In the genomic region with DNA sequence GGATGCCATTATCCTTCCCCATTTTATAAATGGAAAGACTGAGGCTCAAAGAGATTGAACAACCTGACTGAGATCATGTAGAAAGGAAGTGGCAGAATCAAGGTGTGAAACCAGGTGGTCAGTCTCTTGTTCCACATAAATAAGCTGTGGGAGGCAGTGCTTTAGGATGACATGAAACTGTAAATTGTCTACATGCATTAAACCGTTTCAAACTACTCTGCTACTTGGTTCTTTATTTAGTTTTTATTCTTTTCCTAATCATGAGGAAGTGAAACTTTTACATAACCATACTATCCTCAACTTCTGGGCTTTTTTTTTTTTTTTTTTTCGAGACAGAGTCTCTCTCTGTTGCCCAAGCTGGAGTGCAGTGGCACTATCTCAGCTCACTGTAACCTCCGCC, we compare ENCODE assay signal across 22 cellular contexts. TPM values are rescaled to one million over a fixed set of nuclear protein-coding genes. Genes with fewer than 3 reads are reported as not detected.
DNase-seq lines count a peak whose midpoint lies in the region; ATAC-seq and TF ChIP-seq lines count a peak whose summit lies in the region.
"Had no signal": no experiment of that assay in that cellular context is flagged by ENCODE, and none has a peak within 500 bp of the region (broad histone marks: within the 10 kb centered on the region; RNA-seq: fewer than 3 reads in every experiment).

No MANE protein-coding gene starts in this region.

- peak; percentile 13 for DNase-seq in NAMALWA (ENCODE audit: low spot score)
- DNase-seq in ovary: no peak
- no peak for DNase-seq in natural killer cell
- DNase-seq: activated B cell treated with CpG ODN at 0.5 μM for 24 hours; activated CD8-positive, alpha-beta memory T cell treated with anti-CD3 and anti-CD28 coated beads for 24 hours; activated naive CD8-positive, alpha-beta T cell treated with anti-CD3 and anti-CD28 coated beads, Interleukin-2, amount 10 ng/mL, durations not matched to agents 7 days and 5 days; cortex of kidney; DMS 273 treated with DMSO at 0.1 percent for 48 hours; mucosa of descending colon; NCI-H187 treated with DMSO at 0.1 percent for 48 hours; NCI-H446 had no signal

- H3K27ac ChIP-seq in BLaER1 (no peak overlapping the region), ovary (no peak overlapping the region)
- H3K27ac ChIP-seq: neutrophil, tibial nerve had no signal

- ATAC-seq in GM18868 (IDR thresholded peaks at IDR 0.05; ENCODE audit: unreplicated experiment) (peak; percentile 59), HG02885 (IDR thresholded peaks at IDR 0.05; ENCODE audit: poor library complexity, unreplicated experiment) (peak; percentile 51), HG03139 (IDR thresholded peaks at IDR 0.05; ENCODE audit: unreplicated experiment) (no peak), natural killer cell (no peak), HG03095 (IDR thresholded peaks at IDR 0.05; ENCODE audit: unreplicated experiment) (no peak)
- ATAC-seq: HCT116; mucosa of descending colon; stimulated activated effector memory CD8-positive, alpha-beta T cell treated with anti-CD3 and anti-CD28 coated beads, Interleukin-12 subunit alpha, Interleukin-12 subunit beta, amount 100 ng/mL, for 72 hours had no signal

- no peaks in the 10 kb centered on the region for H3K4me1 Mint-ChIP-seq in natural killer cell
- H3K4me1 Mint-ChIP-seq: activated naive CD8-positive, alpha-beta T cell treated with anti-CD3 and anti-CD28 coated beads, Interleukin-2, amount 10 ng/mL, durations not matched to agents 7 days and 5 days; stimulated activated effector memory CD8-positive, alpha-beta T cell treated with anti-CD3 and anti-CD28 coated beads, Interleukin-12 subunit alpha, Interleukin-12 subunit beta, amount 100 ng/mL, for 72 hours had no signal

- TF ChIP-seq POLR2A in ovary (IDR thresholded peaks at IDR 0.05): no peak

- H3K4me3 ChIP-seq in BLaER1 (no peak overlapping the region), ovary (no peak overlapping the region)
- H3K4me3 ChIP-seq: mucosa of descending colon, tibial nerve had no signal

- intact Hi-C loops in ovary (cut with DNase I) (no loop called here), natural killer cell (cut with micrococcal nuclease) (no loop called here)

- H3K36me3 ChIP-seq in BLaER1 (no peaks in the 10 kb centered on the region), ovary (no peaks in the 10 kb centered on the region)
- H3K36me3 ChIP-seq: neutrophil, tibial nerve had no signal

- no peak for TF ChIP-seq EP300 in ovary (IDR thresholded peaks at IDR 0.05)

- no peak overlapping the region for H3K27ac Mint-ChIP-seq in natural killer cell
- H3K27ac Mint-ChIP-seq: activated B cell treated with CpG ODN at 0.5 μM for 24 hours; activated naive CD8-positive, alpha-beta T cell treated with anti-CD3 and anti-CD28 coated beads, Interleukin-2, amount 10 ng/mL, durations not matched to agents 7 days and 5 days; brain; stimulated activated effector memory CD8-positive, alpha-beta T cell treated with anti-CD3 and anti-CD28 coated beads, Interleukin-12 subunit alpha, Interleukin-12 subunit beta, amount 100 ng/mL, for 72 hours; T-helper 1 cell treated with Interleukin-12 subunit alpha and Interleukin-12 subunit beta and Interleukin-4 antibody, amounts not matched to agents 30 μg/mL and 1 μg/mL, for 36 hours had no signal

- H3K27me3 ChIP-seq in BLaER1: no peaks in the 10 kb centered on the region
- no peaks in the 10 kb centered on the region for H3K27me3 ChIP-seq in ovary
- H3K27me3 ChIP-seq: neutrophil, tibial nerve had no signal

- H3K9me3 Mint-ChIP-seq in natural killer cell: peaks cover 4 to 5% of the 10 kb centered on the region in 2 donors
- H3K9me3 Mint-ChIP-seq: T-helper 1 cell treated with Interleukin-12 subunit alpha and Interleukin-12 subunit beta and Interleukin-4 antibody, amounts not matched to agents 30 μg/mL and 1 μg/mL, for 36 hours had no signal

- no peaks in the 10 kb centered on the region for H3K9me3 ChIP-seq in BLaER1
- no peaks in the 10 kb centered on the region for H3K9me3 ChIP-seq in ovary
- H3K9me3 ChIP-seq: mucosa of descending colon, neutrophil, tibial nerve had no signal

- H3K27me3 Mint-ChIP-seq in natural killer cell (ENCODE audit: low read depth in 2 of 2): peaks cover 0 to 3% of the 10 kb centered on the region in 2 donors
- H3K27me3 Mint-ChIP-seq: activated B cell treated with CpG ODN at 0.5 μM for 24 hours; activated naive CD8-positive, alpha-beta T cell treated with anti-CD3 and anti-CD28 coated beads, Interleukin-2, amount 10 ng/mL, durations not matched to agents 7 days and 5 days; brain had no signal

- H3K9ac ChIP-seq in BLaER1: no peak overlapping the region

- no peaks in the 10 kb centered on the region for H4K20me1 ChIP-seq in BLaER1

- TF ChIP-seq CTCF in ovary (IDR thresholded peaks at IDR 0.05): no peak
- TF ChIP-seq CTCF in natural killer cell (IDR thresholded peaks at IDR 0.05): no peak

- H3K36me3 Mint-ChIP-seq in natural killer cell: no peaks in the 10 kb centered on the region
- H3K36me3 Mint-ChIP-seq: activated naive CD8-positive, alpha-beta T cell treated with anti-CD3 and anti-CD28 coated beads, Interleukin-2, amount 10 ng/mL, durations not matched to agents 7 days and 5 days; stimulated activated effector memory CD8-positive, alpha-beta T cell treated with anti-CD3 and anti-CD28 coated beads, Interleukin-12 subunit alpha, Interleukin-12 subunit beta, amount 100 ng/mL, for 72 hours had no signal

- H3K4me3 Mint-ChIP-seq in natural killer cell: no peak overlapping the region
- H3K4me3 Mint-ChIP-seq: activated B cell treated with CpG ODN at 0.5 μM for 24 hours; activated naive CD8-positive, alpha-beta T cell treated with anti-CD3 and anti-CD28 coated beads, Interleukin-2, amount 10 ng/mL, durations not matched to agents 7 days and 5 days; brain; stimulated activated effector memory CD8-positive, alpha-beta T cell treated with anti-CD3 and anti-CD28 coated beads, Interleukin-12 subunit alpha, Interleukin-12 subunit beta, amount 100 ng/mL, for 72 hours; T-helper 1 cell treated with Interleukin-12 subunit alpha and Interleukin-12 subunit beta and Interleukin-4 antibody, amounts not matched to agents 30 μg/mL and 1 μg/mL, for 36 hours had no signal

- WGBS in ovary, 3 donors: 74 to 77% (median 76%) methylated on average over 3 of the region's 3 CpGs

- H3K4me1 ChIP-seq in BLaER1: no peaks in the 10 kb centered on the region; the same call in 1 of the 2 replicates
- no peaks in the 10 kb centered on the region for H3K4me1 ChIP-seq in ovary (ENCODE audit: insufficient read depth)

- peak overlapping the region; percentile 29; the same call in 1 of the 2 replicates for H3K4me2 ChIP-seq in BLaER1

RNA-seq across cellular contexts. Expression of a gene that starts 34.9 kb away (rescaled TPM):
- total RNA-seq in ovary (10 to 100 TPM; 13.0 to 61.2 (median 17.2) TPM), natural killer cell (1 to 10 TPM; 3.2 to 4.2 (median 3.9) TPM)
- polyA plus RNA-seq in ovary: 10 to 100 TPM in 1 of 2 donors, 1 to 10 TPM in 1; 6.6 to 35.3 TPM

Comparison
In these comparisons a context has a peak if more than half of its experiments do, and no peak if none do; other contexts are left out.
1. ATAC-seq: peak in GM18868 (single experiment) and HG02885 (single experiment); none in HG03139 (single experiment), natural killer cell (0 of 3) and HG03095 (single experiment).